ENCODE assay signal across 32 cellular contexts in genomic region chr3:66825421-66825820, GRCh38.
"Had no signal": no experiment of that assay in that cellular context is flagged by ENCODE, and none has a peak within 500 bp of the region (broad histone marks: within the 10 kb centered on the region; RNA-seq: fewer than 3 reads in every experiment).

No MANE protein-coding gene starts in this region.

- H3K36me3 ChIP-seq: ascending aorta, brain microvascular endothelial cell, breast epithelium had no signal

- ATAC-seq: activated CD8-positive, alpha-beta memory T cell treated with anti-CD3 and anti-CD28 coated beads, Interleukin-2, amount 10 ng/mL, durations not matched to agents 7 days and 5 days; activated CD8-positive, alpha-beta T cell treated with anti-CD3 and anti-CD28 coated beads, Interleukin-2, amount 10 ng/mL, durations not matched to agents 7 days and 5 days; activated naive CD8-positive, alpha-beta T cell treated with anti-CD3 and anti-CD28 coated beads, Interleukin-2, amount 50 U/mL, for 24 hours; T-cell; T-helper 17 cell had no signal

- H3K4me1 Mint-ChIP-seq: activated B cell treated with CpG ODN at 0.5 μM for 24 hours; activated CD4-positive, alpha-beta T cell treated with anti-CD3 and anti-CD28 coated beads, Interleukin-2, amount 10 ng/mL, durations not matched to agents 24 days and 14 days; activated CD8-positive, alpha-beta memory T cell treated with anti-CD3 and anti-CD28 coated beads, Interleukin-2, amount 10 ng/mL, durations not matched to agents 7 days and 5 days; activated naive CD4-positive, alpha-beta T cell treated with anti-CD3 and anti-CD28 coated beads, Interleukin-2, amount 10 ng/mL, durations not matched to agents 7 days and 5 days; activated naive CD4-positive, alpha-beta T cell treated with anti-CD3 and anti-CD28 coated beads, Interleukin-2, amount 50 U/mL, for 24 hours; activated naive CD8-positive, alpha-beta T cell treated with anti-CD3 and anti-CD28 coated beads, Interleukin-2, amount 10 ng/mL, durations not matched to agents 7 days and 5 days; activated naive CD8-positive, alpha-beta T cell treated with anti-CD3 and anti-CD28 coated beads, Interleukin-2, amount 50 U/mL, for 24 hours; T-cell; T-helper 17 cell had no signal

- H3K9me3 Mint-ChIP-seq: activated B cell treated with CpG ODN at 0.5 μM for 24 hours; activated CD4-positive, alpha-beta memory T cell treated with anti-CD3 and anti-CD28 coated beads for 36 hours; activated CD4-positive, alpha-beta T cell treated with anti-CD3 and anti-CD28 coated beads, Interleukin-2, amount 10 ng/mL, durations not matched to agents 24 days and 14 days; activated naive CD4-positive, alpha-beta T cell treated with anti-CD3 and anti-CD28 coated beads, Interleukin-2, amount 10 ng/mL, durations not matched to agents 7 days and 5 days; activated naive CD4-positive, alpha-beta T cell treated with anti-CD3 and anti-CD28 coated beads, Interleukin-2, amount 50 U/mL, for 24 hours; activated naive CD8-positive, alpha-beta T cell treated with anti-CD3 and anti-CD28 coated beads, Interleukin-2, amount 10 ng/mL, durations not matched to agents 7 days and 5 days; activated naive CD8-positive, alpha-beta T cell treated with anti-CD3 and anti-CD28 coated beads, Interleukin-2, amount 50 U/mL, for 24 hours; activated T-cell treated with anti-CD3 and anti-CD28 coated beads, Interleukin-2, amount 50 U/mL, for 24 hours; activated T-helper 2 cell treated with anti-CD3 and anti-CD28 coated beads, Interferon-gamma antibody, Interleukin-2, Interleukin-4, amounts not matched to agents 10 μg/mL and 5 μg/mL and 100 μg/mL, durations not matched to agents 14 hours and 24 hours and 36 hours; T-cell had no signal

- H3K27me3 Mint-ChIP-seq: activated CD4-positive, alpha-beta memory T cell treated with anti-CD3 and anti-CD28 coated beads for 36 hours; activated naive CD8-positive, alpha-beta T cell treated with anti-CD3 and anti-CD28 coated beads, Interleukin-2, amount 50 U/mL, for 24 hours had no signal

- FAIRE-seq: TTC549 had no signal

- H3K36me3 Mint-ChIP-seq: activated CD4-positive, alpha-beta memory T cell treated with anti-CD3 and anti-CD28 coated beads for 36 hours; activated CD8-positive, alpha-beta memory T cell treated with anti-CD3 and anti-CD28 coated beads, Interleukin-2, amount 10 ng/mL, durations not matched to agents 7 days and 5 days; activated naive CD4-positive, alpha-beta T cell treated with anti-CD3 and anti-CD28 coated beads, Interleukin-2, amount 10 ng/mL, durations not matched to agents 7 days and 5 days; activated naive CD4-positive, alpha-beta T cell treated with anti-CD3 and anti-CD28 coated beads, Interleukin-2, amount 50 U/mL, for 24 hours; activated naive CD8-positive, alpha-beta T cell; activated naive CD8-positive, alpha-beta T cell treated with anti-CD3 and anti-CD28 coated beads, Interleukin-2, amount 10 ng/mL, durations not matched to agents 7 days and 5 days; T-cell had no signal

- H3K4me1 ChIP-seq: ascending aorta, breast epithelium had no signal

- H3K27ac ChIP-seq: ascending aorta, brain microvascular endothelial cell, breast epithelium, VCaP had no signal

- H3K27ac Mint-ChIP-seq: activated B cell treated with CpG ODN at 0.5 μM for 24 hours; activated CD4-positive, alpha-beta memory T cell treated with anti-CD3 and anti-CD28 coated beads for 36 hours; activated CD4-positive, alpha-beta T cell treated with anti-CD3 and anti-CD28 coated beads, Interleukin-2, amount 10 ng/mL, durations not matched to agents 24 days and 14 days; activated CD8-positive, alpha-beta memory T cell treated with anti-CD3 and anti-CD28 coated beads, Interleukin-2, amount 10 ng/mL, durations not matched to agents 7 days and 5 days; activated CD8-positive, alpha-beta T cell treated with anti-CD3 and anti-CD28 coated beads, Interleukin-2, amount 10 ng/mL, durations not matched to agents 7 days and 5 days; activated naive CD4-positive, alpha-beta T cell treated with anti-CD3 and anti-CD28 coated beads, Interleukin-2, amount 10 ng/mL, durations not matched to agents 7 days and 5 days; activated naive CD4-positive, alpha-beta T cell treated with anti-CD3 and anti-CD28 coated beads, Interleukin-2, amount 50 U/mL, for 24 hours; activated naive CD8-positive, alpha-beta T cell; activated naive CD8-positive, alpha-beta T cell treated with anti-CD3 and anti-CD28 coated beads, Interleukin-2, amount 10 ng/mL, durations not matched to agents 7 days and 5 days; activated naive CD8-positive, alpha-beta T cell treated with anti-CD3 and anti-CD28 coated beads, Interleukin-2, amount 50 U/mL, for 24 hours; activated T-cell treated with anti-CD3 and anti-CD28 coated beads, Interleukin-2, amount 50 U/mL, for 24 hours; activated T-helper 2 cell treated with anti-CD3 and anti-CD28 coated beads, Interferon-gamma antibody, Interleukin-2, Interleukin-4, amounts not matched to agents 10 μg/mL and 5 μg/mL and 100 μg/mL, durations not matched to agents 14 hours and 24 hours and 36 hours; T-cell; T-helper 17 cell had no signal

- DNase-seq: activated B cell treated with CpG ODN at 0.5 μM for 24 hours; activated CD4-positive, alpha-beta memory T cell treated with anti-CD3 and anti-CD28 coated beads for 36 hours; activated CD4-positive, alpha-beta T cell treated with anti-CD3 and anti-CD28 coated beads for 4 hours; activated CD4-positive, alpha-beta T cell treated with anti-CD3 and anti-CD28 coated beads, Interleukin-2, amount 10 ng/mL, durations not matched to agents 24 days and 14 days; activated CD4-positive, alpha-beta T cell treated with anti-CD3 and anti-CD28 coated beads, Interleukin-2, amount 50 U/mL, for 1 hour; activated CD4-positive, alpha-beta T cell treated with anti-CD3 and anti-CD28 coated beads, Interleukin-2, amount 50 U/mL, for 4 hours; activated CD4-positive, CD25-positive, alpha-beta regulatory T cell treated with anti-CD3 and anti-CD28 coated beads, Interleukin-2, amount 50 U/mL, for 72 hours; activated CD8-positive, alpha-beta memory T cell treated with anti-CD3 and anti-CD28 coated beads for 24 hours; activated CD8-positive, alpha-beta memory T cell treated with anti-CD3 and anti-CD28 coated beads, Interleukin-2, amount 10 ng/mL, durations not matched to agents 7 days and 5 days; activated CD8-positive, alpha-beta memory T cell treated with anti-CD3 and anti-CD28 coated beads, Interleukin-2, amount 50 U/mL, for 48 hours; activated CD8-positive, alpha-beta T cell treated with anti-CD3 and anti-CD28 coated beads, Interleukin-2, amount 10 ng/mL, durations not matched to agents 7 days and 5 days; activated effector memory CD4-positive, alpha-beta T cell treated with Interleukin-2 at 50 U/mL for 16 hours; activated gamma-delta T cell; activated naive CD4-positive, alpha-beta T cell treated with anti-CD3 and anti-CD28 coated beads, Interleukin-2, amount 10 ng/mL, durations not matched to agents 7 days and 5 days; activated naive CD4-positive, alpha-beta T cell treated with Interleukin-2 at 50 U/mL for 16 hours; activated naive CD8-positive, alpha-beta T cell treated with anti-CD3 and anti-CD28 coated beads, Interleukin-2, amount 10 ng/mL, durations not matched to agents 7 days and 5 days; activated naive CD8-positive, alpha-beta T cell treated with anti-CD3 and anti-CD28 coated beads, Interleukin-2, amount 50 U/mL, for 24 hours; activated T-cell treated with anti-CD3 and anti-CD28 coated beads, Interleukin-2, amount 50 U/mL, for 24 hours; activated T-cell treated with anti-CD3 and anti-CD28 coated beads, Interleukin-2, amount 50 U/mL, for 48 hours; amygdala; anterior cingulate cortex; brain microvascular endothelial cell; central memory CD4-positive, alpha-beta T cell; T-cell; T-helper 17 cell had no signal

- H3K4me3 ChIP-seq: ascending aorta, breast epithelium had no signal

- H3K27me3 ChIP-seq: ascending aorta, brain microvascular endothelial cell, breast epithelium had no signal

- H3K4me3 Mint-ChIP-seq: activated B cell treated with CpG ODN at 0.5 μM for 24 hours; activated CD4-positive, alpha-beta memory T cell treated with anti-CD3 and anti-CD28 coated beads for 36 hours; activated CD4-positive, alpha-beta T cell treated with anti-CD3 and anti-CD28 coated beads, Interleukin-2, amount 10 ng/mL, durations not matched to agents 24 days and 14 days; activated CD8-positive, alpha-beta memory T cell treated with anti-CD3 and anti-CD28 coated beads, Interleukin-2, amount 10 ng/mL, durations not matched to agents 7 days and 5 days; activated CD8-positive, alpha-beta T cell treated with anti-CD3 and anti-CD28 coated beads, Interleukin-2, amount 10 ng/mL, durations not matched to agents 7 days and 5 days; activated naive CD4-positive, alpha-beta T cell treated with anti-CD3 and anti-CD28 coated beads, Interleukin-2, amount 10 ng/mL, durations not matched to agents 7 days and 5 days; activated naive CD4-positive, alpha-beta T cell treated with anti-CD3 and anti-CD28 coated beads, Interleukin-2, amount 50 U/mL, for 24 hours; activated naive CD8-positive, alpha-beta T cell; activated naive CD8-positive, alpha-beta T cell treated with anti-CD3 and anti-CD28 coated beads, Interleukin-2, amount 10 ng/mL, durations not matched to agents 7 days and 5 days; activated naive CD8-positive, alpha-beta T cell treated with anti-CD3 and anti-CD28 coated beads, Interleukin-2, amount 50 U/mL, for 24 hours; activated T-cell treated with anti-CD3 and anti-CD28 coated beads, Interleukin-2, amount 50 U/mL, for 24 hours; T-cell; T-helper 17 cell had no signal

- H3K9me3 ChIP-seq: ascending aorta, breast epithelium had no signal
